8 cellular contexts compared by ENCODE assay signal in the genomic region with DNA sequence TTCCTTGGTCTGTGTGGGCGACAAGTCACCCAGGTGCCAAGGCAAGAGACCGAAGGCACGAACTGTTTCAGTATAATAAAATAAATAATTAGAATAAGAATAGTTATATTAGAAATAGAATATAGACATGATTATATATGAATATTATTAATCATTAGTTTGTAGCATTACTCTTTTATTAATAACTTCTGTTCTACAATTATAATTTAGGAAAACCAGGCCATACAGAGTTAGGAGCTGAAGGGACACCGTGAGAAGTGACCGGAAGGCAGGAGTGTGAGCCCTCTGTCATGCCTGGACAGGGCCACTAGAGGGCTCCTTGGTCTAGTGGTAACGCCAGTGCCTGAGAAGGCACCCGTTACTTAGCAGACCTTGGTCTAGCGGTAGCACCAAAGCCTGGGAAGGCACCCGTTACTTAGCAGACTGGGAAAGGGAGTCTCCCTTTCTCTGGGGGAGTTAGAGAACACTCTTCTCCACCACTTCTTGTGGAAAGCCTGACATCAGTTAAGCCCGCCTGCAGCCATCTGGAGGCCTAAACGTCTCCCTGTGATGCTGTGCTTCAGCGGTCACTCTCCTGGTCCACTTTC. TPM values are rescaled to one million over a fixed set of nuclear protein-coding genes. Genes with fewer than 3 reads are reported as not detected.
DNase-seq lines count a peak whose midpoint lies in the region; ATAC-seq and TF ChIP-seq lines count a peak whose summit lies in the region.
"Not testable (repeated sequence)": the region's sequence is repeated elsewhere in the genome, so short reads cannot be mapped to it uniquely, and the experiment has no call there.

No MANE protein-coding gene starts in this region.

- H2AK5ac ChIP-seq in trophoblast cell (ENCODE audit: low read length) = not testable (repeated sequence)

- H2AFZ ChIP-seq in mammary epithelial cell (ENCODE audit: low read depth, low read length) = peak overlapping the region; percentile 89
- peak overlapping the region; percentile 86 for H2AFZ ChIP-seq in hepatocyte
- H2AFZ ChIP-seq in trophoblast cell (ENCODE audit: insufficient read depth, low read length, poor library complexity) = peak overlapping the region; percentile 23

- TF ChIP-seq CTCF in mammary epithelial cell (conservative IDR thresholded peaks at IDR 0.05 in 1 of 2, IDR thresholded peaks at IDR 0.05 in 1 of 2; ENCODE audit: extremely low read depth in 1 of 2, insufficient read depth in 1 of 2, low read depth in 1 of 2, low read length in 2 of 2) (peak; percentile 64 to 89), hepatocyte (IDR thresholded peaks at IDR 0.05; ENCODE audit: poor library complexity) (peak; percentile 84), thoracic aorta (IDR thresholded peaks at IDR 0.05) (peak; percentile 93)

- ATAC-seq in thoracic aorta (ENCODE audit: insufficient number of reproducible peaks, low FRiP score, low read depth) = not testable (repeated sequence)

- H3K4me2 ChIP-seq in mammary epithelial cell (ENCODE audit: insufficient read depth, low read depth, low read length) (peak overlapping the region; percentile 81), hepatocyte (peak overlapping the region; percentile 92), trophoblast cell (ENCODE audit: low read length) (peak overlapping the region; percentile 80)

- H4K91ac ChIP-seq in trophoblast cell (ENCODE audit: low read depth, low read length) = peak overlapping the region; percentile 28

- H3K27ac ChIP-seq in mammary epithelial cell (ENCODE audit: insufficient read depth, low read depth, low read length) (peak overlapping the region; percentile 4), hepatocyte (peak overlapping the region; percentile 67), thoracic aorta (peak overlapping the region; percentile 18 to 21)
- not testable (repeated sequence) for H3K27ac ChIP-seq in trophoblast cell (ENCODE audit: low read depth, low read length)

- not testable (repeated sequence) for H3K79me2 ChIP-seq in mammary epithelial cell (ENCODE audit: insufficient read depth, low read length); hepatocyte; trophoblast cell (ENCODE audit: control insufficient read depth, insufficient read depth, low read length, poor library complexity)

- not testable (repeated sequence) for H3K36me3 ChIP-seq in mammary epithelial cell (ENCODE audit: insufficient read depth, low read length); hepatocyte (replicated peaks; ENCODE audit: insufficient read depth, low read depth); trophoblast cell (ENCODE audit: control insufficient read depth in 1 of 2, insufficient read depth in 2 of 2, low read length in 2 of 2); thoracic aorta

- peak; percentile 5 for DNase-seq in DMS79 (lab: John Stamatoyannopoulos, UW)
- peak; percentile 38 for DNase-seq in Jurkat, Clone E6-1 (ENCODE audit: low read depth, low spot score)
- DNase-seq in NCI-H82 (lab: John Stamatoyannopoulos, UW) = peak; percentile 88
- peak; percentile 50 for DNase-seq in activated CD4-positive, CD25-positive, alpha-beta regulatory T cell treated with anti-CD3 and anti-CD28 coated beads, Interleukin-2, amount 50 U/mL, for 72 hours
- peak; percentile 64 for DNase-seq in mammary epithelial cell
- DNase-seq in hepatocyte (ENCODE audit: low spot score) = peak; percentile 83
- peak; percentile 84 to 91 for DNase-seq in trophoblast cell
- DNase-seq in thoracic aorta (ENCODE audit: low spot score) = peak; percentile 43

- not testable (repeated sequence) for H4K12ac ChIP-seq in trophoblast cell (ENCODE audit: low read depth, low read length)

- H2BK12ac ChIP-seq in trophoblast cell (ENCODE audit: low read length) = peak overlapping the region; percentile 45

- not testable (repeated sequence) for H3K14ac ChIP-seq in trophoblast cell (ENCODE audit: low read length)

- not testable (repeated sequence) for H3K4me3 ChIP-seq in Jurkat, Clone E6-1 (ENCODE audit: low read length); trophoblast cell (ENCODE audit: low read depth, low read length)
- H3K4me3 ChIP-seq in mammary epithelial cell (replicated peaks in 1 of 3; ENCODE audit: insufficient read depth in 1 of 3, low read depth in 2 of 3, low read length in 3 of 3) (peak overlapping the region; percentile 30 to 38 (median 34)), hepatocyte (peak overlapping the region; percentile 34), thoracic aorta (peak overlapping the region; percentile 71)

- H3K9ac ChIP-seq in mammary epithelial cell (ENCODE audit: insufficient read depth, low read length); trophoblast cell (ENCODE audit: low read length): not testable (repeated sequence)

- H3K4ac ChIP-seq in trophoblast cell (ENCODE audit: low read depth, low read length) = not testable (repeated sequence)

- H4K20me1 ChIP-seq in mammary epithelial cell (ENCODE audit: insufficient read depth, low read length); hepatocyte (ENCODE audit: insufficient read depth, poor library complexity, severe bottlenecking): not testable (repeated sequence)

- intact Hi-C loops in mammary epithelial cell (cut with micrococcal nuclease) = loop anchor here (1.0 to 5.0 kb wide), 8 partner anchors 48 to 424 kb away; a partner anchor contains a TSS

- WGBS in mammary epithelial cell (ENCODE audit: low coverage, missing lambda C conversion rate) = 14% methylated on average over 12 of the region's 12 CpGs
- WGBS in hepatocyte (ENCODE audit: low lambda C conversion rate, missing lambda C conversion rate) = 40% methylated on average over 12 of the region's 12 CpGs
- WGBS in trophoblast cell (ENCODE audit: extremely low coverage, insufficient coverage, insufficient read length) = no CpG with 5 or more reads among the region's 12 CpGs

- H3K4me1 ChIP-seq in mammary epithelial cell (ENCODE audit: insufficient read depth, low read length) = peaks cover 12% of the 10 kb centered on the region
- not testable (repeated sequence) for H3K4me1 ChIP-seq in hepatocyte (ENCODE audit: insufficient read depth); trophoblast cell (ENCODE audit: control insufficient read depth in 1 of 2, insufficient read depth in 2 of 2, low read length in 2 of 2); thoracic aorta (ENCODE audit: control insufficient read depth in 1 of 2, low read depth in 2 of 2)

- H3K18ac ChIP-seq in trophoblast cell (ENCODE audit: low read length) = not testable (repeated sequence)

- not testable (repeated sequence) for H3K23ac ChIP-seq in trophoblast cell (ENCODE audit: low read length)

- in situ Hi-C loops in mammary epithelial cell (cut with MboI; ENCODE audit: low sequenced_read_pairs in 2 of 2) = not testable (repeated sequence)

- not testable (repeated sequence) for H3K9me3 ChIP-seq in mammary epithelial cell (replicated peaks; ENCODE audit: insufficient read depth, low read length); hepatocyte (ENCODE audit: low read depth); thoracic aorta
- H3K9me3 ChIP-seq in trophoblast cell (ENCODE audit: insufficient read depth, low read depth, low read length) = peaks cover 13% of the 10 kb centered on the region

- not testable (repeated sequence) for H3K9me2 ChIP-seq in hepatocyte (replicated peaks; ENCODE audit: insufficient read depth)

- not testable (repeated sequence) for BruUV-seq in mammary epithelial cell (replicated peaks; lab: Mats Ljungman, UMichigan)

- peak overlapping the region; percentile 58 for H2BK5ac ChIP-seq in trophoblast cell (ENCODE audit: low read depth, low read length, poor library complexity)

- not testable (repeated sequence) for H3K79me1 ChIP-seq in trophoblast cell (ENCODE audit: low read length)

- peak overlapping the region; percentile 17 for H4K8ac ChIP-seq in trophoblast cell (ENCODE audit: low read depth, low read length)

- peak overlapping the region; percentile 98 for H2BK120ac ChIP-seq in trophoblast cell (ENCODE audit: insufficient read depth, low read length, poor library complexity)

- not testable (repeated sequence) for H3K27me3 ChIP-seq in mammary epithelial cell (ENCODE audit: insufficient read depth, low read length); hepatocyte; trophoblast cell (ENCODE audit: insufficient read depth, low read length); thoracic aorta (replicated peaks; ENCODE audit: insufficient read depth)

- CTCF ChIA-PET in mammary epithelial cell (lab: Charles Lee; ENCODE audit: low non-redundant PET) = interaction anchor here (0.6 kb wide), 1 partner anchor 72 kb away, joined by 9 read pairs; no protein-coding TSS in a partner anchor

- dilution Hi-C loops in mammary epithelial cell (cut with HindIII; ENCODE audit: low sequenced_read_pairs) = not testable (repeated sequence)

RNA-seq across cellular contexts. Expression of a gene that starts 16.6 kb away (rescaled TPM):
- polyA plus RNA-seq in Jurkat, Clone E6-1 (2012; ENCODE audit: insufficient read depth, insufficient read length) = not detected
- total RNA-seq in mammary epithelial cell (under 1 TPM in 1 of 2 donors, not detected in 1; under 0.01 TPM), hepatocyte (0.36 and 0.90 TPM in 2 replicates), thoracic aorta (not detected)
- polyA plus RNA-seq in mammary epithelial cell (0.01 TPM), hepatocyte (0.22 and 0.28 TPM in 2 replicates)
- not detected for polyA minus RNA-seq in mammary epithelial cell
- polyA plus RNA-seq in trophoblast cell (2013) = 0.69 and 0.79 TPM in 2 replicates

RNA-seq across cellular contexts. Expression of a gene that starts 54.0 kb away (rescaled TPM):
- 33.1 TPM for polyA plus RNA-seq in Jurkat, Clone E6-1 (2012; ENCODE audit: insufficient read depth, insufficient read length)
- total RNA-seq in mammary epithelial cell (10 to 100 TPM; 47.6 to 78.5 TPM), hepatocyte (69.6 and 80.5 TPM in 2 replicates), thoracic aorta (10 to 100 TPM; 70.8 to 84.9 TPM)
- polyA plus RNA-seq in mammary epithelial cell (33.2 TPM), hepatocyte (56.2 and 65.7 TPM in 2 replicates)
- 27.8 TPM for polyA minus RNA-seq in mammary epithelial cell
- polyA plus RNA-seq in trophoblast cell (2013) = 41.3 and 43.8 TPM in 2 replicates

Comparison
In these comparisons a context has a peak if more than half of its experiments do, and no peak if none do; other contexts are left out.
1. DNase-seq: peak in every context shown above with its lines; median percentile 88 in NCI-H82; 88 in trophoblast cell; 83 in hepatocyte; 64 in mammary epithelial cell; 50 in activated CD4-positive, CD25-positive, alpha-beta regulatory T cell treated with anti-CD3 and anti-CD28 coated beads, Interleukin-2, amount 50 U/mL, for 72 hours; 43 in thoracic aorta; 38 in Jurkat, Clone E6-1; 5 in DMS79.
2. H2AFZ ChIP-seq: peak in every context shown above with its lines; median percentile 89 in mammary epithelial cell; 86 in hepatocyte; 23 in trophoblast cell.